1 cellular context compared by ENCODE assay signal in genomic region chr10:107415446-107415845, GRCh38.
TF ChIP-seq lines count a peak whose summit lies in the region.

No MANE protein-coding gene starts in this region.

TF ChIP-seq in GM12878, 131 proteins besides CTCF, POLR2A, EP300 and RAD21 (continued from another document):
- TF ChIP-seq STAT1 (conservative IDR thresholded peaks at IDR 0.05) (no peak), MEF2A (IDR thresholded peaks at IDR 0.05; ENCODE audit: insufficient read depth, low read depth, low read length) (peak; percentile 55; the same call in 1 of the 2 replicates), NR2C1 (IDR thresholded peaks at IDR 0.05) (no peak), MTA2 (IDR thresholded peaks at IDR 0.05; ENCODE audit: low read depth) (peak; percentile 39; the same call in 1 of the 2 replicates), PML (IDR thresholded peaks at IDR 0.05; ENCODE audit: low read length) (no peak), PKNOX1 (IDR thresholded peaks at IDR 0.05) (peak; percentile 32; the same call in 1 of the 2 replicates), BMI1 (IDR thresholded peaks at IDR 0.05; ENCODE audit: borderline replicate concordance) (no peak), TARDBP (IDR thresholded peaks at IDR 0.05; ENCODE audit: borderline replicate concordance) (no peak), SPI1 (IDR thresholded peaks at IDR 0.05; ENCODE audit: borderline replicate concordance, insufficient read depth, low read depth, low read length) (no peak), ZNF687 (IDR thresholded peaks at IDR 0.05) (no peak), ZBTB33 (IDR thresholded peaks at IDR 0.05) (no peak), ATF7 (IDR thresholded peaks at IDR 0.05; ENCODE audit: low read depth) (0 out of 2 replicates have a peak, but pooled peaks have one; percentile 17)
